Comparison of ENCODE assay signal across 14 cellular contexts in the genomic region with DNA sequence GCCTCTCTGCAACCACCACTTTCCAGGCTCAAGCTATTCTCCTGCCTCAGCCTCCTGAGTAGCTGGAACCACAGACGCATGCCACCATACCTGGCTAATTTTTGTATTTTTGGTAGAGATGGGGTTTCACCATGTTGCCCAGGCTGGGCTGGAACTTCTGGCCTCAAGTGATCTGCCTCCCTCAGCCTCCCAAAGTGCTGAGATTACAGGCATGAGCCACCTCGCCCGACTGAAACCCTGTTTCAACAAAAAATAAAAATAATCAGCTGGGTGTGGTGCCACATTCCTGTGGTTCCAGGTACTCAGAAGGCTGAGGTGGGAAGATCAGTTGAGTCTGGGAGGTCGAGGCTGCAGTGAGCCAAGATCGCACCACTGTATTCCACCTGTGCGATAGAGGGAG. TPM values are rescaled to one million over a fixed set of nuclear protein-coding genes. Genes with fewer than 3 reads are reported as not detected.
DNase-seq lines count a peak whose midpoint lies in the region; ATAC-seq and TF ChIP-seq lines count a peak whose summit lies in the region.
"Not testable (repeated sequence)": the region's sequence is repeated elsewhere in the genome, so short reads cannot be mapped to it uniquely, and the experiment has no call there.
"Had no signal": no experiment of that assay in that cellular context is flagged by ENCODE, and none has a peak within 500 bp of the region (broad histone marks: within the 10 kb centered on the region; RNA-seq: fewer than 3 reads in every experiment).

No MANE protein-coding gene starts in this region.

- not testable (repeated sequence) for H3K4me3 Mint-ChIP-seq in Caco-2 (ENCODE audit: unreplicated experiment); memory B cell; osteocyte (ENCODE audit: unreplicated experiment); type B pancreatic cell

- not testable (repeated sequence) for H3K79me2 ChIP-seq in mammary epithelial cell (ENCODE audit: insufficient read depth, low read length)

- H3K4me3 ChIP-seq in Caco-2 (ENCODE audit: low read depth, low read length); mammary epithelial cell (replicated peaks in 1 of 3; ENCODE audit: insufficient read depth in 1 of 3, low read depth in 2 of 3, low read length in 3 of 3); esophagus muscularis mucosa: not testable (repeated sequence)

- not testable (repeated sequence) for H2AFZ ChIP-seq in mammary epithelial cell (ENCODE audit: low read depth, low read length)

- not testable (repeated sequence) for H3K36me3 Mint-ChIP-seq in Caco-2 (ENCODE audit: insufficient read depth, unreplicated experiment); memory B cell; osteocyte (ENCODE audit: unreplicated experiment); type B pancreatic cell

- BruUV-seq in Caco-2 (replicated peaks; lab: Mats Ljungman, UMichigan); mammary epithelial cell (replicated peaks; lab: Mats Ljungman, UMichigan): not testable (repeated sequence)

- peak in 1 of 2 experiments; percentile 33 for DNase-seq in Caco-2
- peak; percentile 7 for DNase-seq in LoVo (ENCODE audit: low spot score)
- DNase-seq in mammary epithelial cell: peak; percentile 9
- DNase-seq in esophagus muscularis mucosa (ENCODE audit: extremely low spot score): peak; percentile 64
- DNase-seq in islet precursor cell: peak; percentile 37
- DNase-seq in memory B cell (ENCODE audit: low spot score in 2 of 2); type B pancreatic cell (ENCODE audit: extremely low spot score, unreplicated experiment): not testable (repeated sequence)
- peak; percentile 57 for DNase-seq in osteocyte (ENCODE audit: extremely low spot score, unreplicated experiment)

- in situ Hi-C loops in mammary epithelial cell (cut with MboI; ENCODE audit: low sequenced_read_pairs in 2 of 2): not testable (repeated sequence)

- not testable (repeated sequence) for TF ChIP-seq CTCF in Caco-2 (IDR thresholded peaks at IDR 0.05; ENCODE audit: insufficient read depth in 1 of 2, low read depth in 1 of 2, low read length in 1 of 2, severe bottlenecking in 1 of 2, unreplicated experiment in 1 of 2); mammary epithelial cell (conservative IDR thresholded peaks at IDR 0.05 in 1 of 2, IDR thresholded peaks at IDR 0.05 in 1 of 2; ENCODE audit: extremely low read depth in 1 of 2, insufficient read depth in 1 of 2, low read depth in 1 of 2, low read length in 2 of 2); esophagus muscularis mucosa (IDR thresholded peaks at IDR 0.05); osteocyte (IDR thresholded peaks at IDR 0.05); type B pancreatic cell (conservative IDR thresholded peaks at IDR 0.05)

- TF ChIP-seq POLR2A in esophagus muscularis mucosa (IDR thresholded peaks at IDR 0.05; ENCODE audit: low read depth): not testable (repeated sequence)

- not testable (repeated sequence) for H4K20me1 ChIP-seq in mammary epithelial cell (ENCODE audit: insufficient read depth, low read length)

- not testable (repeated sequence) for H3K27me3 Mint-ChIP-seq in Caco-2 (ENCODE audit: insufficient read depth, unreplicated experiment); memory B cell; osteocyte (ENCODE audit: unreplicated experiment); type B pancreatic cell

- POLR2A ChIA-PET in Caco-2 (lab: Charles Lee): not testable (repeated sequence)

- CTCF ChIA-PET in Caco-2 (lab: Charles Lee): interaction anchor here (1.7 kb wide), 1 partner anchor 16 kb away, joined by 7 read pairs; no protein-coding TSS in a partner anchor
- CTCF ChIA-PET in mammary epithelial cell (lab: Charles Lee; ENCODE audit: low non-redundant PET): not testable (repeated sequence)

- peaks cover 26% of the 10 kb centered on the region for H3K4me1 ChIP-seq in Caco-2
- not testable (repeated sequence) for H3K4me1 ChIP-seq in mammary epithelial cell (ENCODE audit: insufficient read depth, low read length); esophagus muscularis mucosa

- not testable (repeated sequence) for H3K27me3 ChIP-seq in Caco-2 (replicated peaks; ENCODE audit: control insufficient read depth, insufficient read depth, low read length); mammary epithelial cell (ENCODE audit: insufficient read depth, low read length); esophagus muscularis mucosa

- peak overlapping the region; percentile 81 for H3K27ac Mint-ChIP-seq in Caco-2 (ENCODE audit: unreplicated experiment)
- H3K27ac Mint-ChIP-seq in memory B cell: peak overlapping the region; percentile 82
- H3K27ac Mint-ChIP-seq in osteocyte (ENCODE audit: unreplicated experiment): not testable (repeated sequence)
- peak overlapping the region; percentile 29 for H3K27ac Mint-ChIP-seq in type B pancreatic cell

- H3K9ac ChIP-seq in mammary epithelial cell (ENCODE audit: insufficient read depth, low read length): not testable (repeated sequence)

- not testable (repeated sequence) for H3K4me2 ChIP-seq in mammary epithelial cell (ENCODE audit: insufficient read depth, low read depth, low read length)

- ATAC-seq in memory B cell (ENCODE audit: low read depth): not testable (repeated sequence)

- 40% methylated on average over 3 of the region's 6 CpGs for WGBS in mammary epithelial cell (ENCODE audit: low coverage, missing lambda C conversion rate)
- WGBS in esophagus muscularis mucosa: 89% methylated on average over 6 of the region's 6 CpGs

- H3K36me3 ChIP-seq in Caco-2 (ENCODE audit: control insufficient read depth, insufficient read depth, low read length); mammary epithelial cell (ENCODE audit: insufficient read depth, low read length); esophagus muscularis mucosa: not testable (repeated sequence)

- H3K9me3 ChIP-seq in Caco-2; mammary epithelial cell (replicated peaks; ENCODE audit: insufficient read depth, low read length); esophagus muscularis mucosa: not testable (repeated sequence)

- TF ChIP-seq EP300 in esophagus muscularis mucosa (IDR thresholded peaks at IDR 0.05): not testable (repeated sequence)

- H3K27ac ChIP-seq in mammary epithelial cell (ENCODE audit: insufficient read depth, low read depth, low read length); esophagus muscularis mucosa (replicated peaks in 1 of 4): not testable (repeated sequence)

- intact Hi-C loops in Caco-2 (cut with micrococcal nuclease; ENCODE audit: unreplicated experiment); mammary epithelial cell (cut with micrococcal nuclease): not testable (repeated sequence)
- intact Hi-C loops in esophagus muscularis mucosa (cut with DNase I): loop anchor here (10.0 kb wide), 3 partner anchors 118 to 298 kb away; partner anchors contain the start of gene STIMATE

- dilution Hi-C loops in mammary epithelial cell (cut with HindIII; ENCODE audit: low sequenced_read_pairs): not testable (repeated sequence)

- H3K4me1 Mint-ChIP-seq in Caco-2 (ENCODE audit: low read depth, unreplicated experiment) (peaks cover 26% of the 10 kb centered on the region), memory B cell (peaks cover 12% of the 10 kb centered on the region)
- H3K4me1 Mint-ChIP-seq in osteocyte (ENCODE audit: unreplicated experiment); type B pancreatic cell (ENCODE audit: unreplicated experiment): not testable (repeated sequence)

- H3K9me3 Mint-ChIP-seq in Caco-2 (ENCODE audit: unreplicated experiment); memory B cell; osteocyte (ENCODE audit: unreplicated experiment); type B pancreatic cell: not testable (repeated sequence)

RNA-seq across cellular contexts. Expression of gene ITIH1, which starts 0.9 kb away (rescaled TPM):
- 0.49 TPM in 1 of 2 replicates, not detected in the other for total RNA-seq in Caco-2 (2022)
- total RNA-seq in mammary epithelial cell: not detected
- polyA plus RNA-seq in mammary epithelial cell: not detected
- polyA minus RNA-seq in mammary epithelial cell: not detected
- total RNA-seq in esophagus muscularis mucosa: not detected
- total RNA-seq in osteocyte: not detected in 2 replicates
- total RNA-seq in type B pancreatic cell (ENCODE audit: low replicate concordance): 8.0 and 12.2 TPM in 2 replicates
- total RNA-seq: A673; CD8-positive, alpha-beta T cell; H1; H9; HT-29 had no signal
- polyA plus RNA-seq: AG04450, H1 had no signal

RNA-seq across cellular contexts. Expression of gene NEK4, which starts 5.7 kb away (rescaled TPM):
- total RNA-seq in Caco-2 (2022) (39.2 and 40.5 TPM in 2 replicates), mammary epithelial cell (10 to 100 TPM; 23.0 to 23.7 TPM), esophagus muscularis mucosa (10 to 100 TPM; 19.1 to 29.2 (median 23.6) TPM), osteocyte (17.3 and 23.1 TPM in 2 replicates), type B pancreatic cell (ENCODE audit: low replicate concordance) (38.3 and 47.2 TPM in 2 replicates)
- 13.0 TPM for polyA plus RNA-seq in mammary epithelial cell
- polyA minus RNA-seq in mammary epithelial cell: 10.3 TPM

RNA-seq across cellular contexts. Expression of gene ITIH3, which starts 18.1 kb away (rescaled TPM):
- 0.23 and 0.27 TPM in 2 replicates for total RNA-seq in Caco-2 (2022)
- total RNA-seq in mammary epithelial cell: not detected
- polyA plus RNA-seq in mammary epithelial cell: not detected
- polyA minus RNA-seq in mammary epithelial cell: not detected
- total RNA-seq in esophagus muscularis mucosa: 1 to 10 TPM in 2 of 4 donors, under 1 TPM in 2; 0.83 to 3.2 (median 1.5) TPM
- total RNA-seq in osteocyte: 0.59 and 0.78 TPM in 2 replicates
- total RNA-seq in type B pancreatic cell (ENCODE audit: low replicate concordance): 0.81 and 0.97 TPM in 2 replicates
- total RNA-seq: A673; CD8-positive, alpha-beta T cell; H1; H9; HT-29 had no signal
- polyA plus RNA-seq: H1 had no signal

RNA-seq across cellular contexts. Expression of gene ITIH4, which starts 54.0 kb away (rescaled TPM):
- 3.7 and 4.1 TPM in 2 replicates for total RNA-seq in Caco-2 (2022)
- total RNA-seq in mammary epithelial cell: 1 to 10 TPM; 2.0 to 2.1 TPM
- 0.88 TPM for polyA plus RNA-seq in mammary epithelial cell
- polyA minus RNA-seq in mammary epithelial cell: not detected
- 1 to 10 TPM; 2.0 to 4.6 (median 2.8) TPM for total RNA-seq in esophagus muscularis mucosa
- 7.1 and 7.2 TPM in 2 replicates for total RNA-seq in osteocyte
- 4.1 and 14.0 TPM in 2 replicates for total RNA-seq in type B pancreatic cell (ENCODE audit: low replicate concordance)
- total RNA-seq: HT-29 had no signal

RNA-seq across cellular contexts. Expression of gene MUSTN1, which starts 58.3 kb away (rescaled TPM):
- total RNA-seq in Caco-2 (2022) (1.8 TPM in 1 of 2 replicates, not detected in the other), mammary epithelial cell (not detected), esophagus muscularis mucosa (10 to 100 TPM in 3 of 4 donors, 1 to 10 TPM in 1; 6.6 to 17.7 (median 12.5) TPM), osteocyte (2.0 and 6.2 TPM in 2 replicates), type B pancreatic cell (ENCODE audit: low replicate concordance) (1.8 TPM in 1 of 2 replicates, not detected in the other)
- 0.18 TPM for polyA plus RNA-seq in mammary epithelial cell
- polyA minus RNA-seq in mammary epithelial cell: not detected
- total RNA-seq: A673, HT-29 had no signal
- polyA plus RNA-seq: AG04450 had no signal
